In the genomic region with DNA sequence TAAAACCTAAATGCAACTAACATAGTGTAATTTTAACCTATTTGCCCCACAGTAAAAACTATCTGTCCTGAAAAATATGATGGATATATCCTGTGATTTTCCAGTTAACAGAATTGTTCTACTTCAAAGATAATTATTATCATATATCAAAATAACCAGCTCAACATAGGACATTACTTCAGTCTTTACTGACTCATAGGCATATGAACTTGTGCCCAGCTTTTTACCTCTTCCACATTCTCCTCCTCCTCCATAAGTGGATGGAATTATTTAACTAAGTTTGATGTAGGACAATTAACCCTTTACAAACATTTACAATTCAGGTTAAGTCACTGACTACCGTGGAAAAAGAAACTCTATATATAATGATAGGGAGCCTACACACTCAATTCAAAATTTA, we compare ENCODE assay signal across 1 cellular context.
TF ChIP-seq lines count a peak whose summit lies in the region.

No MANE protein-coding gene starts in this region.

TF ChIP-seq in endothelial cell of umbilical vein, 7 proteins besides CTCF, POLR2A, EP300 and RAD21:
- TF ChIP-seq POLR2AphosphoS5 (IDR thresholded peaks at IDR 0.05; ENCODE audit: insufficient read depth, low read depth, low read length) (no peak), FOS (IDR thresholded peaks at IDR 0.05; ENCODE audit: borderline replicate concordance, insufficient read depth, low read length) (no peak), JUN (IDR thresholded peaks at IDR 0.05; ENCODE audit: borderline replicate concordance, insufficient read depth, insufficient read length, low read depth) (no peak), MYC (IDR thresholded peaks at IDR 0.05; ENCODE audit: low read depth, low read length) (no peak), GATA2 (IDR thresholded peaks at IDR 0.05; ENCODE audit: insufficient read depth, insufficient read length, low read depth, low read length) (no peak), EZH2 (IDR thresholded peaks at IDR 0.05; ENCODE audit: borderline replicate concordance, low read depth, low read length, severe bottlenecking) (no peak)
- TF ChIP-seq, protein P1, sequence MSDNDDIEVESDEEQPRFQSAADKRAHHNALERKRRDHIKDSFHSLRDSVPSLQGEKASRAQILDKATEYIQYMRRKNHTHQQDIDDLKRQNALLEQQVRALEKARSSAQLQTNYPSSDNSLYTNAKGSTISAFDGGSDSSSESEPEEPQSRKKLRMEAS (IDR thresholded peaks at IDR 0.05; ENCODE audit: insufficient read depth, insufficient read length) = no peak
TF ChIP-seq in endothelial cell of umbilical vein: peak in this region for 0.
